Comparison of ENCODE assay signal across 18 cellular contexts in the genomic region with DNA sequence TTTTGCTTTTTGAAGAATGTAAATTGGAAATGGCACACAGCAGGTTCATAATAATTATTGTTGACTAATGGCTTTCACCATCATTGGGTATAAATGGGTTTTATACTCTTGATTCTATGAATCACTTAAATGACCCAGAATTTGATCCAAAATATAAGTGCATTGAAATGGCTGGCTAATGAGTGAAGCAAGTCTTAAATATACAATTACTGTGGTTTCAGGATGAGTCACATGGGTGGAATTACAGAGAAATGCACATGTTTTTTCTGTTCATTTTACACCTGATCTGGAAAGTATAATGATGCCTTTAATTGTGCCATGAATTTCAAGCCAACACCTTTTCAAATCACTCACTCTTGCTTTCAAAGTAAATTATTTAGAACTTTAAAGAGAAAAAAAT.
A peak's percentile ranks its signal among the peaks of the same experiment; 100 is the strongest.
DNase-seq lines count a peak whose midpoint lies in the region; ATAC-seq and TF ChIP-seq lines count a peak whose summit lies in the region.
"Had no signal": no experiment of that assay in that cellular context is flagged by ENCODE, and none has a peak within 500 bp of the region (broad histone marks: within the 10 kb centered on the region; RNA-seq: fewer than 3 reads in every experiment).

No MANE protein-coding gene starts in this region.

- H3K27me3 ChIP-seq in GM23338 (ENCODE audit: insufficient read depth), result no peaks in the 10 kb centered on the region
- H3K27me3 ChIP-seq: body of pancreas had no signal

- POLR2A ChIA-PET in RWPE1 (lab: Yijun Ruan, JAX; ENCODE audit: low non-redundant PET), result no interaction called here

- no peaks in the 10 kb centered on the region for H3K27me3 Mint-ChIP-seq in GM23338 (ENCODE audit: insufficient read depth, low read depth, poor library complexity)

- H3K4me3 ChIP-seq in AG10803 (ENCODE audit: low read length), result no peak overlapping the region
- H3K4me3 ChIP-seq in fibroblast of the aortic adventitia (ENCODE audit: low read depth, low read length), result no peak overlapping the region
- H3K4me3 ChIP-seq in GM23338, result no peak overlapping the region
- H3K4me3 ChIP-seq: body of pancreas had no signal

- DNase-seq in AG10803 (ENCODE audit: low read depth) (peak; percentile 29), RWPE1 (ENCODE audit: low spot score) (peak; percentile 82), fibroblast of the aortic adventitia (ENCODE audit: low read depth) (peak; percentile 13), SKM-1 treated with dmso at 0.1 percent for 144 hours (lab: John Stamatoyannopoulos, UW; ENCODE audit: unreplicated experiment) (no peak), GM23338 (ENCODE audit: low spot score) (no peak), ACHN (no peak)
- DNase-seq: activated CD4-positive, alpha-beta T cell treated with anti-CD3 and anti-CD28 coated beads, Interleukin-2, amount 50 U/mL, for 48 hours; body of pancreas; effector memory CD4-positive, alpha-beta T cell; hypothalamus; NCI-H510A treated with DMSO at 0.1 percent for 48 hours; retina; stimulated activated CD4-positive, alpha-beta T cell treated with anti-CD3 and anti-CD28 coated beads, Interleukin-2, amount 100 ng/mL, for 48 hours had no signal

- no peaks in the 10 kb centered on the region for H3K4me1 ChIP-seq in GM23338 (ENCODE audit: insufficient read depth)

- H2AFZ ChIP-seq in GM23338, result no peak overlapping the region

- no peak for ATAC-seq in GM23338
- ATAC-seq in GM19455 (IDR thresholded peaks at IDR 0.05; ENCODE audit: unreplicated experiment), result no peak
- ATAC-seq: activated T-helper 17 cell treated with anti-CD3 and anti-CD28 coated beads, Interleukin-2, amount 50 U/mL, for 72 hours; body of pancreas; stimulated activated effector memory CD8-positive, alpha-beta T cell treated with anti-CD3 and anti-CD28 coated beads, Interleukin-12 subunit alpha, Interleukin-12 subunit beta, amount 100 ng/mL, for 72 hours had no signal

- TF ChIP-seq EP300 in Ishikawa (IDR thresholded peaks at IDR 0.05; ENCODE audit: borderline replicate concordance), result no peak

- in situ Hi-C loops in ACHN (cut with HindIII; ENCODE audit: low pct_ligation_motif_present, low pct_unique_long_range_greater_than_20kb, low sequenced_read_pairs), result no loop called here

- no peak overlapping the region for H3K27ac Mint-ChIP-seq in GM23338
- H3K27ac Mint-ChIP-seq: activated T-helper 17 cell treated with anti-CD3 and anti-CD28 coated beads, Interleukin-2, amount 50 U/mL, for 72 hours; stimulated activated effector memory CD8-positive, alpha-beta T cell treated with anti-CD3 and anti-CD28 coated beads, Interleukin-12 subunit alpha, Interleukin-12 subunit beta, amount 100 ng/mL, for 72 hours had no signal

- H3K27ac ChIP-seq in RWPE1, result no peak overlapping the region
- no peak overlapping the region for H3K27ac ChIP-seq in GM23338 (ENCODE audit: low read depth)
- H3K27ac ChIP-seq: body of pancreas had no signal

- H3K4me1 Mint-ChIP-seq in GM23338, result peaks cover 6% of the 10 kb centered on the region; the same call in 2 of the 3 replicates
- H3K4me1 Mint-ChIP-seq: activated T-helper 17 cell treated with anti-CD3 and anti-CD28 coated beads, Interleukin-2, amount 50 U/mL, for 72 hours; stimulated activated effector memory CD8-positive, alpha-beta T cell treated with anti-CD3 and anti-CD28 coated beads, Interleukin-12 subunit alpha, Interleukin-12 subunit beta, amount 100 ng/mL, for 72 hours had no signal

- no peak overlapping the region for H3K4me3 Mint-ChIP-seq in GM23338
- H3K4me3 Mint-ChIP-seq: activated T-helper 17 cell treated with anti-CD3 and anti-CD28 coated beads, Interleukin-2, amount 50 U/mL, for 72 hours; nephron; stimulated activated effector memory CD8-positive, alpha-beta T cell treated with anti-CD3 and anti-CD28 coated beads, Interleukin-12 subunit alpha, Interleukin-12 subunit beta, amount 100 ng/mL, for 72 hours had no signal

- TF ChIP-seq RAD21 in Ishikawa (IDR thresholded peaks at IDR 0.05; ENCODE audit: low read depth), result no peak

- H3K36me3 ChIP-seq in GM23338 (ENCODE audit: insufficient read depth), result no peaks in the 10 kb centered on the region

- H3K9me2 ChIP-seq in GM23338 (ENCODE audit: insufficient read depth), result peaks cover 5% of the 10 kb centered on the region; the same call in 1 of the 2 replicates

- TF ChIP-seq CTCF in AG10803 (conservative IDR thresholded peaks at IDR 0.05; ENCODE audit: low read length), result no peak
- no peak for TF ChIP-seq CTCF in RWPE1 (conservative IDR thresholded peaks at IDR 0.05; ENCODE audit: low read depth)
- TF ChIP-seq CTCF in fibroblast of the aortic adventitia (IDR thresholded peaks at IDR 0.05; ENCODE audit: insufficient read depth, low read length), result no peak
- TF ChIP-seq CTCF in GM23338 (conservative IDR thresholded peaks at IDR 0.05; ENCODE audit: low read depth in 2 of 2), result no peak

- CTCF ChIA-PET in RWPE1 (lab: Yijun Ruan, JAX), result no interaction called here

- no peaks in the 10 kb centered on the region for H4K20me1 ChIP-seq in GM23338 (replicated peaks; ENCODE audit: insufficient read depth)

- no peaks in the 10 kb centered on the region for H3K36me3 Mint-ChIP-seq in GM23338 (ENCODE audit: low read depth)
- H3K36me3 Mint-ChIP-seq: stimulated activated effector memory CD8-positive, alpha-beta T cell treated with anti-CD3 and anti-CD28 coated beads, Interleukin-12 subunit alpha, Interleukin-12 subunit beta, amount 100 ng/mL, for 72 hours had no signal

- H3F3A ChIP-seq in GM23338 (replicated peaks; ENCODE audit: low read depth), result no peaks in the 10 kb centered on the region

- no peaks in the 10 kb centered on the region for H3K9me3 Mint-ChIP-seq in GM23338

- H3K79me2 ChIP-seq in GM23338 (replicated peaks; ENCODE audit: insufficient read depth), result no peaks in the 10 kb centered on the region

- H3K4me2 ChIP-seq in GM23338, result no peak overlapping the region

TF ChIP-seq in Ishikawa, 13 proteins besides CTCF, POLR2A, EP300 and RAD21:
- no peak for TF ChIP-seq FOXM1 (IDR thresholded peaks at IDR 0.05; ENCODE audit: borderline replicate concordance, low read depth)
- peak; percentile 45; the same call in 1 of the 2 replicates for TF ChIP-seq NFIC (IDR thresholded peaks at IDR 0.05)
- TF ChIP-seq TCF12 (IDR thresholded peaks at IDR 0.05; ENCODE audit: low read depth), result no peak
- no peak for TF ChIP-seq USF1 (IDR thresholded peaks at IDR 0.05)
- no peak for TF ChIP-seq ZBTB7A (IDR thresholded peaks at IDR 0.05; ENCODE audit: low read depth)

TF ChIP-seq in GM23338, 12 proteins besides CTCF, POLR2A, EP300 and RAD21:
- TF ChIP-seq, protein P1, sequence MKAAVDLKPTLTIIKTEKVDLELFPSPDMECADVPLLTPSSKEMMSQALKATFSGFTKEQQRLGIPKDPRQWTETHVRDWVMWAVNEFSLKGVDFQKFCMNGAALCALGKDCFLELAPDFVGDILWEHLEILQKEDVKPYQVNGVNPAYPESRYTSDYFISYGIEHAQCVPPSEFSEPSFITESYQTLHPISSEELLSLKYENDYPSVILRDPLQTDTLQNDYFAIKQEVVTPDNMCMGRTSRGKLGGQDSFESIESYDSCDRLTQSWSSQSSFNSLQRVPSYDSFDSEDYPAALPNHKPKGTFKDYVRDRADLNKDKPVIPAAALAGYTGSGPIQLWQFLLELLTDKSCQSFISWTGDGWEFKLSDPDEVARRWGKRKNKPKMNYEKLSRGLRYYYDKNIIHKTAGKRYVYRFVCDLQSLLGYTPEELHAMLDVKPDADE (IDR thresholded peaks at IDR 0.05), result no peak
- no peak for TF ChIP-seq EZH2 (IDR thresholded peaks at IDR 0.05; ENCODE audit: low read depth, unreplicated experiment)
- TF ChIP-seq ZNF114 (CRISPR knock-in tag; IDR thresholded peaks at IDR 0.05), result no peak
- TF ChIP-seq POLR2AphosphoS5 (IDR thresholded peaks at IDR 0.05; ENCODE audit: low read depth), result no peak
- TF ChIP-seq STAT1 (IDR thresholded peaks at IDR 0.05; ENCODE audit: unreplicated experiment), result no peak

Comparison
In these comparisons a context has a peak if more than half of its experiments do, and no peak if none do; other contexts are left out.
1. DNase-seq: peak in AG10803 (single experiment), RWPE1 (single experiment) and fibroblast of the aortic adventitia (single experiment); none in SKM-1 treated with dmso at 0.1 percent for 144 hours (single experiment), GM23338 (single experiment) and ACHN (single experiment).